1 cellular context compared by ENCODE assay signal in genomic region chr13:48231080-48231479, GRCh38.
TF ChIP-seq lines count a peak whose summit lies in the region.

No MANE protein-coding gene starts in this region.

TF ChIP-seq in GM23338, 12 proteins besides CTCF, POLR2A, EP300 and RAD21 (continued from another document):
- TF ChIP-seq, protein P1, sequence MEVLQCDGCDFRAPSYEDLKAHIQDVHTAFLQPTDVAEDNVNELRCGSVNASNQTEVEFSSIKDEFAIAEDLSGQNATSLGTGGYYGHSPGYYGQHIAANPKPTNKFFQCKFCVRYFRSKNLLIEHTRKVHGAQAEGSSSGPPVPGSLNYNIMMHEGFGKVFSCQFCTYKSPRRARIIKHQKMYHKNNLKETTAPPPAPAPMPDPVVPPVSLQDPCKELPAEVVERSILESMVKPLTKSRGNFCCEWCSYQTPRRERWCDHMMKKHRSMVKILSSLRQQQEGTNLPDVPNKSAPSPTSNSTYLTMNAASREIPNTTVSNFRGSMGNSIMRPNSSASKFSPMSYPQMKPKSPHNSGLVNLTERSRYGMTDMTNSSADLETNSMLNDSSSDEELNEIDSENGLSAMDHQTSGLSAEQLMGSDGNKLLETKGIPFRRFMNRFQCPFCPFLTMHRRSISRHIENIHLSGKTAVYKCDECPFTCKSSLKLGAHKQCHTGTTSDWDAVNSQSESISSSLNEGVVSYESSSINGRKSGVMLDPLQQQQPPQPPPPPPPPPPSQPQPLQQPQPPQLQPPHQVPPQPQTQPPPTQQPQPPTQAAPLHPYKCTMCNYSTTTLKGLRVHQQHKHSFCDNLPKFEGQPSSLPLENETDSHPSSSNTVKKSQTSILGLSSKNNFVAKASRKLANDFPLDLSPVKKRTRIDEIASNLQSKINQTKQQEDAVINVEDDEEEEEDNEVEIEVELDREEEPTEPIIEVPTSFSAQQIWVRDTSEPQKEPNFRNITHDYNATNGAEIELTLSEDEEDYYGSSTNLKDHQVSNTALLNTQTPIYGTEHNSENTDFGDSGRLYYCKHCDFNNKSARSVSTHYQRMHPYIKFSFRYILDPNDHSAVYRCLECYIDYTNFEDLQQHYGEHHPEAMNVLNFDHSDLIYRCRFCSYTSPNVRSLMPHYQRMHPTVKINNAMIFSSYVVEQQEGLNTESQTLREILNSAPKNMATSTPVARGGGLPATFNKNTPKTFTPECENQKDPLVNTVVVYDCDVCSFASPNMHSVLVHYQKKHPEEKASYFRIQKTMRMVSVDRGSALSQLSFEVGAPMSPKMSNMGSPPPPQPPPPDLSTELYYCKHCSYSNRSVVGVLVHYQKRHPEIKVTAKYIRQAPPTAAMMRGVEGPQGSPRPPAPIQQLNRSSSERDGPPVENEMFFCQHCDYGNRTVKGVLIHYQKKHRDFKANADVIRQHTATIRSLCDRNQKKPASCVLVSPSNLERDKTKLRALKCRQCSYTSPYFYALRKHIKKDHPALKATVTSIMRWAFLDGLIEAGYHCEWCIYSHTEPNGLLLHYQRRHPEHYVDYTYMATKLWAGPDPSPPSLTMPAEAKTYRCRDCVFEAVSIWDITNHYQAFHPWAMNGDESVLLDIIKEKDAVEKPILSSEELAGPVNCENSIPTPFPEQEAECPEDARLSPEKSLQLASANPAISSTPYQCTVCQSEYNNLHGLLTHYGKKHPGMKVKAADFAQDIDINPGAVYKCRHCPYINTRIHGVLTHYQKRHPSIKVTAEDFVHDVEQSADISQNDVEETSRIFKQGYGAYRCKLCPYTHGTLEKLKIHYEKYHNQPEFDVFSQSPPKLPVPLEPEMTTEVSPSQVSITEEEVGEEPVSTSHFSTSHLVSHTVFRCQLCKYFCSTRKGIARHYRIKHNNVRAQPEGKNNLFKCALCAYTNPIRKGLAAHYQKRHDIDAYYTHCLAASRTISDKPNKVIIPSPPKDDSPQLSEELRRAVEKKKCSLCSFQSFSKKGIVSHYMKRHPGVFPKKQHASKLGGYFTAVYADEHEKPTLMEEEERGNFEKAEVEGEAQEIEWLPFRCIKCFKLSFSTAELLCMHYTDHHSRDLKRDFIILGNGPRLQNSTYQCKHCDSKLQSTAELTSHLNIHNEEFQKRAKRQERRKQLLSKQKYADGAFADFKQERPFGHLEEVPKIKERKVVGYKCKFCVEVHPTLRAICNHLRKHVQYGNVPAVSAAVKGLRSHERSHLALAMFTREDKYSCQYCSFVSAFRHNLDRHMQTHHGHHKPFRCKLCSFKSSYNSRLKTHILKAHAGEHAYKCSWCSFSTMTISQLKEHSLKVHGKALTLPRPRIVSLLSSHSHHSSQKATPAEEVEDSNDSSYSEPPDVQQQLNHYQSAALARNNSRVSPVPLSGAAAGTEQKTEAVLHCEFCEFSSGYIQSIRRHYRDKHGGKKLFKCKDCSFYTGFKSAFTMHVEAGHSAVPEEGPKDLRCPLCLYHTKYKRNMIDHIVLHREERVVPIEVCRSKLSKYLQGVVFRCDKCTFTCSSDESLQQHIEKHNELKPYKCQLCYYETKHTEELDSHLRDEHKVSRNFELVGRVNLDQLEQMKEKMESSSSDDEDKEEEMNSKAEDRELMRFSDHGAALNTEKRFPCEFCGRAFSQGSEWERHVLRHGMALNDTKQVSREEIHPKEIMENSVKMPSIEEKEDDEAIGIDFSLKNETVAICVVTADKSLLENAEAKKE (CRISPR knock-in tag; IDR thresholded peaks at IDR 0.05) = no peak
- no peak for TF ChIP-seq ZNF114 (CRISPR knock-in tag; IDR thresholded peaks at IDR 0.05)
- TF ChIP-seq EZH2phosphoT487 (IDR thresholded peaks at IDR 0.05; ENCODE audit: unreplicated experiment) = no peak
- no peak for TF ChIP-seq NANOG (IDR thresholded peaks at IDR 0.05; ENCODE audit: borderline replicate concordance)
- TF ChIP-seq EZH2 (IDR thresholded peaks at IDR 0.05; ENCODE audit: low read depth, unreplicated experiment) = no peak
